Comparison of ENCODE assay signal across 21 cellular contexts in genomic region chr3:170697131-170697530, GRCh38.
"Had no signal": no experiment of that assay in that cellular context is flagged by ENCODE, and none has a peak within 500 bp of the region (broad histone marks: within the 10 kb centered on the region; RNA-seq: fewer than 3 reads in every experiment).

No MANE protein-coding gene starts in this region.

- H3K4me3 ChIP-seq: esophagus muscularis mucosa, gastrocnemius medialis, left lung, lung, neural progenitor cell, right lobe of liver, skin epidermis, transverse colon, uterus had no signal

- H3K4me1 ChIP-seq: esophagus muscularis mucosa, gastrocnemius medialis, left lung, right lobe of liver, transverse colon had no signal

- H3K9ac ChIP-seq: neural progenitor cell had no signal

- H3K27ac ChIP-seq: esophagus muscularis mucosa, gastrocnemius medialis, left lung, neural progenitor cell, right lobe of liver, skin epidermis, transverse colon, uterus had no signal

- H3K4me2 ChIP-seq: neural progenitor cell had no signal

- DNase-seq: activated CD4-positive, alpha-beta T cell treated with anti-CD3 and anti-CD28 coated beads for 4 hours; activated effector memory CD4-positive, alpha-beta T cell treated with Interleukin-2 at 50 U/mL for 16 hours; activated naive CD4-positive, alpha-beta T cell treated with anti-CD3 and anti-CD28 coated beads, Interleukin-2, amount 10 ng/mL, durations not matched to agents 7 days and 5 days; activated T-cell treated with anti-CD3 and anti-CD28 coated beads, Interleukin-2, amount 50 U/mL, for 48 hours; aorta; central memory CD4-positive, alpha-beta T cell; effector memory CD8-positive, alpha-beta T cell; gastrocnemius medialis; hippocampal formation; left lung; naive thymus-derived CD8-positive, alpha-beta T cell; posterior cingulate gyrus; right lobe of liver; T-cell; T-helper 9 cell; transverse colon; uterus had no signal

- H3K27me3 ChIP-seq: esophagus muscularis mucosa, gastrocnemius medialis, left lung, neural progenitor cell, right lobe of liver, transverse colon, uterus had no signal

- H3K36me3 ChIP-seq: esophagus muscularis mucosa, gastrocnemius medialis, left lung, neural progenitor cell, right lobe of liver, transverse colon, uterus had no signal
